ENCODE assay signal across 10 cellular contexts in genomic region chr17:48617515-48618365, GRCh38. TPM values are rescaled to one million over a fixed set of nuclear protein-coding genes. Genes with fewer than 3 reads are reported as not detected.
DNase-seq lines count a peak whose midpoint lies in the region; ATAC-seq, FAIRE-seq and TF ChIP-seq lines count a peak whose summit lies in the region.
"Had no signal": no experiment of that assay in that cellular context is flagged by ENCODE, and none has a peak within 500 bp of the region (broad histone marks: within the 10 kb centered on the region; RNA-seq: fewer than 3 reads in every experiment).

No MANE protein-coding gene starts in this region.

- H3K18ac ChIP-seq in H1 (ENCODE audit: extremely low read depth, low read length) = no peak overlapping the region

- H3K4me1 ChIP-seq in KMS-11 (ENCODE audit: low read depth, poor library complexity, severe bottlenecking) (peaks cover 15% of the 10 kb centered on the region), H1 (replicated peaks in 1 of 4; ENCODE audit: control insufficient read depth in 3 of 4, insufficient read depth in 4 of 4, low read length in 3 of 4) (peaks cover 0 to 5% (median 3%) of the 10 kb centered on the region in 4 experiments; a peak in 5 of 7 replicates), right cardiac atrium (ENCODE audit: control insufficient read depth, insufficient read depth, low read length) (no peaks in the 10 kb centered on the region)
- H3K4me1 ChIP-seq: breast epithelium had no signal

- no peak for TF ChIP-seq RAD21 in H1 (IDR thresholded peaks at IDR 0.05 in 1 of 2, conservative IDR thresholded peaks at IDR 0.05 in 1 of 2; ENCODE audit: low read depth in 2 of 2, low read length in 2 of 2)

- no peaks in the 10 kb centered on the region for H3K79me2 ChIP-seq in KMS-11 (ENCODE audit: insufficient read depth, low read depth)
- H3K79me2 ChIP-seq in H1 (ENCODE audit: control insufficient read depth in 1 of 2, insufficient read depth in 2 of 2, low read length in 2 of 2) = no peaks in the 10 kb centered on the region

- H4K20me1 ChIP-seq in KMS-11 (ENCODE audit: insufficient read depth) (no peaks in the 10 kb centered on the region), H1 (replicated peaks in 1 of 2; ENCODE audit: control insufficient read depth in 1 of 2, insufficient read depth in 2 of 2, low read length in 2 of 2) (peaks cover 28 to 44% of the 10 kb centered on the region in 2 experiments)

- H3K4me1 Mint-ChIP-seq in Calu3 (ENCODE audit: low read depth, unreplicated experiment) (peaks cover 65% of the 10 kb centered on the region), nephron (peaks cover 54% of the 10 kb centered on the region)

- no peak for TF ChIP-seq CTCF in Calu3 (IDR thresholded peaks at IDR 0.05; ENCODE audit: unreplicated experiment)
- TF ChIP-seq CTCF in KMS-11 (conservative IDR thresholded peaks at IDR 0.05; ENCODE audit: low read depth, low read length) = no peak
- TF ChIP-seq CTCF in H1 (IDR thresholded peaks at IDR 0.05; ENCODE audit: control extremely low read depth in 1 of 3, insufficient read depth in 1 of 3, low read depth in 1 of 3, low read length in 3 of 3) = no peak
- TF ChIP-seq CTCF in nephron (IDR thresholded peaks at IDR 0.05; ENCODE audit: unreplicated experiment in 3 of 3) = no peak

- DNase-seq in Calu3 (no peak), H1 (ENCODE audit: low read depth in 1 of 2, low spot score in 2 of 2) (no peak), right cardiac atrium (no peak), left cardiac atrium (no peak)
- DNase-seq: SIG-M5 had no signal

- H3K9ac ChIP-seq in KMS-11 (no peak overlapping the region), H1 (replicated peaks in 1 of 4; ENCODE audit: extremely low read depth in 1 of 4, low read depth in 3 of 4, low read length in 3 of 4) (no peak overlapping the region)

- H3K9me3 Mint-ChIP-seq in Calu3 (ENCODE audit: low read depth, unreplicated experiment) (no peaks in the 10 kb centered on the region), nephron (no peaks in the 10 kb centered on the region)

- H2BK15ac ChIP-seq in H1 (ENCODE audit: low read length) = no peak overlapping the region

- H4K5ac ChIP-seq in H1 (ENCODE audit: insufficient read length, low read depth, low read length) = no peak overlapping the region

- H3K27ac ChIP-seq in KMS-11 (no peak overlapping the region), H1 (ENCODE audit: low read depth, low read length) (no peak overlapping the region), right cardiac atrium (ENCODE audit: low read length) (no peak overlapping the region)
- H3K27ac ChIP-seq: breast epithelium had no signal

- no peak overlapping the region for H3K4me3 ChIP-seq in KMS-11 (IDR thresholded peaks at IDR 0.05; ENCODE audit: insufficient read depth, low read depth, low read length)
- no peak overlapping the region for H3K4me3 ChIP-seq in H1 (ENCODE audit: extremely low read depth in 1 of 4, insufficient read depth in 2 of 4, low read depth in 3 of 4, low read length in 4 of 4)
- no peak overlapping the region for H3K4me3 ChIP-seq in right cardiac atrium (ENCODE audit: low read length)

- ATAC-seq in right cardiac atrium (no peak), left cardiac atrium (no peak), GM21737 (IDR thresholded peaks at IDR 0.05; ENCODE audit: unreplicated experiment) (no peak)

- no peaks in the 10 kb centered on the region for H3K36me3 ChIP-seq in KMS-11 (ENCODE audit: insufficient read depth)
- H3K36me3 ChIP-seq in H1 (ENCODE audit: control insufficient read depth in 2 of 4, insufficient read depth in 4 of 4, low read length in 3 of 4) = peaks cover 0 to 19% (median 0%) of the 10 kb centered on the region in 4 experiments; a peak in 1 of 8 replicates
- H3K36me3 ChIP-seq: breast epithelium had no signal

- no TSS peak for BruUV-seq in Calu3 (replicated peaks; lab: Mats Ljungman, UMichigan)

- H3K9me3 ChIP-seq in H1 (ENCODE audit: insufficient read depth in 2 of 2, low read depth in 1 of 2, low read length in 1 of 2) (no peaks in the 10 kb centered on the region; a peak in 1 of 4 replicates), right cardiac atrium (ENCODE audit: control insufficient read depth, low read length) (no peaks in the 10 kb centered on the region)
- H3K9me3 ChIP-seq: breast epithelium had no signal

- WGBS in H1 (ENCODE audit: extremely low coverage in 1 of 2, insufficient coverage in 1 of 2, insufficient read length in 1 of 2, insufficient replicate concordance in 2 of 2, low coverage in 1 of 2, low lambda C conversion rate in 2 of 2, missing lambda C conversion rate in 1 of 2), 2 experiments = 13% methylated on average over 39 of the region's 46 CpGs; no CpG with 5 or more reads in 1 of the 2 experiments
- 6% methylated on average over 46 of the region's 46 CpGs for WGBS in right cardiac atrium

- H4K8ac ChIP-seq in H1 (ENCODE audit: extremely low read depth, insufficient read depth, low read length) = no peak overlapping the region

- H3K4me3 Mint-ChIP-seq in Calu3 (ENCODE audit: low read depth, unreplicated experiment) = peak overlapping the region; percentile 88
- H3K4me3 Mint-ChIP-seq in nephron = peak overlapping the region; percentile 80 to 98 (median 80)

- H3K14ac ChIP-seq in H1 (ENCODE audit: insufficient read length) = no peak overlapping the region

- intact Hi-C loops in Calu3 (cut with micrococcal nuclease; ENCODE audit: unreplicated experiment) (loop anchor here (1.0 to 5.0 kb wide), 6 partner anchors 17 to 593 kb away; no protein-coding TSS in a partner anchor), right cardiac atrium (cut with DNase I) (loop anchor here in 3 of 4 donors (5.0 to 10.0 kb wide), 3 partner anchors 280 to 593 kb away; no protein-coding TSS in a partner anchor), left cardiac atrium (cut with DNase I) (loop anchor here (5.0 to 10.0 kb wide), 3 partner anchors 283 to 593 kb away; no protein-coding TSS in a partner anchor)

- H3K23me2 ChIP-seq in H1 (ENCODE audit: low read depth, low read length) = no peaks in the 10 kb centered on the region

- H3K36me3 Mint-ChIP-seq in Calu3 (ENCODE audit: insufficient read depth, unreplicated experiment) (peaks cover 98% of the 10 kb centered on the region), nephron (ENCODE audit: low read depth) (peaks cover 3% of the 10 kb centered on the region)

- no peak overlapping the region for H2AK5ac ChIP-seq in H1 (ENCODE audit: low read depth, low read length)

- H3K27ac Mint-ChIP-seq in Calu3 (ENCODE audit: unreplicated experiment) (peak overlapping the region; percentile 74), nephron (peak overlapping the region; percentile 73 to 98 (median 78))

- no peak overlapping the region for H4K91ac ChIP-seq in H1 (replicated peaks; ENCODE audit: insufficient read length, low read length)

- H3K27me3 ChIP-seq in KMS-11 (ENCODE audit: insufficient read depth, low read depth) = peaks cover 77% of the 10 kb centered on the region
- peaks cover 97 to 100% (median 99%) of the 10 kb centered on the region in 4 experiments for H3K27me3 ChIP-seq in H1 (replicated peaks in 1 of 4; ENCODE audit: control insufficient read depth in 3 of 4, extremely low read depth in 1 of 4, insufficient read depth in 3 of 4, low read length in 3 of 4)
- no peaks in the 10 kb centered on the region for H3K27me3 ChIP-seq in right cardiac atrium (ENCODE audit: control insufficient read depth, insufficient read depth)

- CTCF ChIA-PET in Calu3 (lab: Charles Lee) (interaction anchor here (0.9 to 2.0 kb wide), 12 partner anchors 14 to 593 kb away, joined by 3 to 15 read pairs (median 6); no protein-coding TSS in a partner anchor), H1 (lab: Charles Lee; ENCODE audit: partially characterized antibody) (interaction anchor here (0.5 to 5.4 kb wide), 39 partner anchors 10 to 593 kb away, joined by 3 to 30 read pairs (median 5); partner anchors contain the start of genes HOXB3, HOXB5 and HOXB9)

- no peaks in the 10 kb centered on the region for H3K79me1 ChIP-seq in H1 (ENCODE audit: low read depth, low read length)

- H2BK12ac ChIP-seq in H1 (ENCODE audit: low read depth, low read length) = no peak overlapping the region

- POLR2A ChIA-PET in H1 (lab: Charles Lee; ENCODE audit: partially characterized antibody) = no interaction called here

- TF ChIP-seq EP300 in H1 (IDR thresholded peaks at IDR 0.05; ENCODE audit: borderline replicate concordance in 1 of 2, low read depth in 2 of 2, low read length in 2 of 2) = no peak

- H2BK5ac ChIP-seq in H1 (ENCODE audit: low read depth, low read length) = no peak overlapping the region

- H3K23ac ChIP-seq in H1 (ENCODE audit: insufficient read length) = no peak overlapping the region

- H3K56ac ChIP-seq in H1 (replicated peaks; ENCODE audit: insufficient read length, low read depth, low read length) = no peak overlapping the region

- no peak overlapping the region for H3K4ac ChIP-seq in H1 (replicated peaks; ENCODE audit: insufficient read length, low read depth, low read length)

- H3K27me3 Mint-ChIP-seq in Calu3 (ENCODE audit: unreplicated experiment) (peaks cover 82% of the 10 kb centered on the region), nephron (ENCODE audit: low read depth) (peaks cover 99% of the 10 kb centered on the region)

- H3K4me2 ChIP-seq in KMS-11 (peak overlapping the region; percentile 53; the same call in 1 of the 2 replicates), H1 (ENCODE audit: insufficient read depth in 1 of 2, low read depth in 2 of 2, low read length in 2 of 2) (no peak overlapping the region)

- H2BK20ac ChIP-seq in H1 (ENCODE audit: low read length) = no peak overlapping the region

- TF ChIP-seq POLR2A in H1 (IDR thresholded peaks at IDR 0.05; ENCODE audit: control extremely low read depth in 1 of 2, low read depth in 2 of 2, low read length in 2 of 2) = no peak

- H2AFZ ChIP-seq in KMS-11 (ENCODE audit: low read depth) (no peak overlapping the region), H1 (ENCODE audit: low read length) (no peak overlapping the region)

- H2BK120ac ChIP-seq in H1 (replicated peaks; ENCODE audit: low read depth, low read length) = no peak overlapping the region

- no peak for FAIRE-seq in H1 (lab: Jason Lieb, UNC)

RNA-seq across cellular contexts. Expression of gene HOXB8, which starts 2.6 kb away (rescaled TPM):
- total RNA-seq in Calu3 (2022) (28.2 and 30.9 TPM in 2 replicates), right cardiac atrium (not detected), left cardiac atrium (under 1 TPM in 1 of 2 donors, not detected in 1; 0.32 TPM)
- total RNA-seq in H1 (2021; fragmentation: NEBNext Ultra II Directional; extraction: Animal tissue kit (Norgen Biotek cat#: 25700)) = not detected in 2 replicates
- polyA plus RNA-seq in H1 (2011; rRNA removed) (not detected in 2 replicates), right cardiac atrium (not detected)
- not detected for polyA plus RNA-seq in H1 (2011; cell fraction: cytosol; rRNA removed)
- not detected for polyA plus RNA-seq in H1 (2011; cell fraction: nucleus; rRNA removed)
- not detected in 4 replicates for polyA plus RNA-seq in H1 (2012, experiment 1 of 2)
- 0.09 TPM for polyA plus RNA-seq in H1 (2012, experiment 2 of 2)
- not detected for polyA plus RNA-seq in H1 (2013, experiment 1 of 2)
- polyA plus RNA-seq in H1 (2013, experiment 2 of 2) = not detected
- not detected in 2 replicates for polyA minus RNA-seq in H1 (2011; rRNA and poly(A)+ RNA removed)
- not detected for polyA minus RNA-seq in H1 (2011; cell fraction: cytosol; rRNA and poly(A)+ RNA removed)
- not detected for polyA minus RNA-seq in H1 (2011; cell fraction: nucleus; rRNA and poly(A)+ RNA removed)

RNA-seq across cellular contexts. Expression of gene HOXB7, which starts 6.9 kb away (rescaled TPM):
- total RNA-seq in Calu3 (2022) (30.2 and 31.3 TPM in 2 replicates), right cardiac atrium (under 1 TPM; 0.50 to 0.80 (median 0.59) TPM), left cardiac atrium (1 to 10 TPM in 1 of 2 donors, under 1 TPM in 1; 0.44 to 1.1 TPM)
- not detected in 2 replicates for total RNA-seq in H1 (2021; fragmentation: NEBNext Ultra II Directional; extraction: Animal tissue kit (Norgen Biotek cat#: 25700))
- polyA plus RNA-seq in H1 (2011; rRNA removed) (not detected in 2 replicates), right cardiac atrium (0.48 TPM)
- not detected for polyA plus RNA-seq in H1 (2011; cell fraction: cytosol; rRNA removed)
- not detected for polyA plus RNA-seq in H1 (2011; cell fraction: nucleus; rRNA removed)
- not detected in 4 replicates for polyA plus RNA-seq in H1 (2012, experiment 1 of 2)
- polyA plus RNA-seq in H1 (2012, experiment 2 of 2) = not detected
- not detected for polyA plus RNA-seq in H1 (2013, experiment 1 of 2)
- polyA plus RNA-seq in H1 (2013, experiment 2 of 2) = not detected
- polyA minus RNA-seq in H1 (2011; rRNA and poly(A)+ RNA removed) = not detected in 2 replicates
- not detected for polyA minus RNA-seq in H1 (2011; cell fraction: cytosol; rRNA and poly(A)+ RNA removed)
- not detected for polyA minus RNA-seq in H1 (2011; cell fraction: nucleus; rRNA and poly(A)+ RNA removed)
- total RNA-seq: temporal lobe had no signal

RNA-seq across cellular contexts. Expression of gene HOXB9, which starts 8.4 kb away (rescaled TPM):
- total RNA-seq in Calu3 (2022) (26.0 and 27.8 TPM in 2 replicates), right cardiac atrium (not detected), left cardiac atrium (not detected)
- not detected in 2 replicates for total RNA-seq in H1 (2021; fragmentation: NEBNext Ultra II Directional; extraction: Animal tissue kit (Norgen Biotek cat#: 25700))
- polyA plus RNA-seq in H1 (2011; rRNA removed) (not detected in 2 replicates), right cardiac atrium (0.02 TPM)
- not detected for polyA plus RNA-seq in H1 (2011; cell fraction: cytosol; rRNA removed)
- not detected for polyA plus RNA-seq in H1 (2011; cell fraction: nucleus; rRNA removed)
- polyA plus RNA-seq in H1 (2012, experiment 1 of 2) = 0.15 to 0.17 TPM in 2 of 4 replicates, not detected in the others
- polyA plus RNA-seq in H1 (2012, experiment 2 of 2) = 0.17 TPM
- polyA plus RNA-seq in H1 (2013, experiment 1 of 2) = 0.02 TPM
- not detected for polyA plus RNA-seq in H1 (2013, experiment 2 of 2)
- polyA minus RNA-seq in H1 (2011; rRNA and poly(A)+ RNA removed) = not detected in 2 replicates
- polyA minus RNA-seq in H1 (2011; cell fraction: cytosol; rRNA and poly(A)+ RNA removed) = not detected
- not detected for polyA minus RNA-seq in H1 (2011; cell fraction: nucleus; rRNA and poly(A)+ RNA removed)
- total RNA-seq: temporal lobe had no signal

RNA-seq across cellular contexts. Expression of gene HOXB6, which starts 13.0 kb away (rescaled TPM):
- 140 and 144 TPM in 2 replicates for total RNA-seq in Calu3 (2022)
- total RNA-seq in H1 (2021; fragmentation: NEBNext Ultra II Directional; extraction: Animal tissue kit (Norgen Biotek cat#: 25700)) = not detected in 2 replicates
- not detected in 2 replicates for polyA plus RNA-seq in H1 (2011; rRNA removed)
- polyA plus RNA-seq in H1 (2011; cell fraction: cytosol; rRNA removed) = not detected
- polyA plus RNA-seq in H1 (2011; cell fraction: nucleus; rRNA removed) = not detected
- polyA plus RNA-seq in H1 (2012, experiment 1 of 2) = 0.09 to 0.17 TPM in 2 of 4 replicates, not detected in the others
- polyA plus RNA-seq in H1 (2012, experiment 2 of 2) = not detected
- not detected for polyA plus RNA-seq in H1 (2013, experiment 1 of 2)
- not detected for polyA plus RNA-seq in H1 (2013, experiment 2 of 2)
- polyA minus RNA-seq in H1 (2011; rRNA and poly(A)+ RNA removed) = not detected in 2 replicates
- polyA minus RNA-seq in H1 (2011; cell fraction: cytosol; rRNA and poly(A)+ RNA removed) = not detected
- polyA minus RNA-seq in H1 (2011; cell fraction: nucleus; rRNA and poly(A)+ RNA removed) = not detected
- total RNA-seq in right cardiac atrium = 1 to 10 TPM in 2 of 4 donors, under 1 TPM in 2; 0.74 to 1.8 (median 1.0) TPM
- polyA plus RNA-seq in right cardiac atrium = 1.1 TPM
- total RNA-seq in left cardiac atrium = 1 to 10 TPM in 1 of 2 donors, under 1 TPM in 1; 0.63 to 2.2 TPM
- total RNA-seq: temporal lobe had no signal

RNA-seq across cellular contexts. Expression of gene HOXB5, which starts 24.2 kb away (rescaled TPM):
- total RNA-seq in Calu3 (2022) (47.2 and 48.5 TPM in 2 replicates), right cardiac atrium (under 1 TPM in 3 of 4 donors, not detected in 1; 0.12 to 0.37 (median 0.14) TPM), left cardiac atrium (under 1 TPM in 1 of 2 donors, not detected in 1; 0.41 TPM)
- total RNA-seq in H1 (2021; fragmentation: NEBNext Ultra II Directional; extraction: Animal tissue kit (Norgen Biotek cat#: 25700)) = not detected in 2 replicates
- polyA plus RNA-seq in H1 (2011; rRNA removed) (not detected in 2 replicates), right cardiac atrium (0.14 TPM)
- polyA plus RNA-seq in H1 (2011; cell fraction: cytosol; rRNA removed) = not detected
- polyA plus RNA-seq in H1 (2011; cell fraction: nucleus; rRNA removed) = not detected
- polyA plus RNA-seq in H1 (2012, experiment 1 of 2) = not detected in 4 replicates
- polyA plus RNA-seq in H1 (2012, experiment 2 of 2) = not detected
- polyA plus RNA-seq in H1 (2013, experiment 1 of 2) = not detected
- polyA plus RNA-seq in H1 (2013, experiment 2 of 2) = not detected
- 0.07 TPM in 1 of 2 replicates, not detected in the other for polyA minus RNA-seq in H1 (2011; rRNA and poly(A)+ RNA removed)
- polyA minus RNA-seq in H1 (2011; cell fraction: cytosol; rRNA and poly(A)+ RNA removed) = not detected
- not detected for polyA minus RNA-seq in H1 (2011; cell fraction: nucleus; rRNA and poly(A)+ RNA removed)
- total RNA-seq: temporal lobe had no signal

Comparison
In these comparisons a context has a peak if more than half of its experiments do, and no peak if none do; other contexts are left out.
1. RNA of gene HOXB8, which starts 2.6 kb away (total RNA-seq): 28.2 to 30.9 TPM in Calu3; 0.32 TPM in left cardiac atrium, not detected in H1 and not detected in right cardiac atrium; every median in the first group is over 10 times any median in the second.
2. RNA of gene HOXB7, which starts 6.9 kb away (total RNA-seq): 30.2 to 31.3 TPM in Calu3; 0.44 to 1.1 TPM in left cardiac atrium, 0.50 to 0.80 TPM in right cardiac atrium and not detected in H1; every median in the first group is over 10 times any median in the second.
3. RNA of gene HOXB9, which starts 8.4 kb away (total RNA-seq): 26.0 to 27.8 TPM in Calu3; not detected in H1, not detected in left cardiac atrium and not detected in right cardiac atrium; every median in the first group is over 10 times any median in the second.